ENCODE assay signal across 18 cellular contexts in the genomic region with DNA sequence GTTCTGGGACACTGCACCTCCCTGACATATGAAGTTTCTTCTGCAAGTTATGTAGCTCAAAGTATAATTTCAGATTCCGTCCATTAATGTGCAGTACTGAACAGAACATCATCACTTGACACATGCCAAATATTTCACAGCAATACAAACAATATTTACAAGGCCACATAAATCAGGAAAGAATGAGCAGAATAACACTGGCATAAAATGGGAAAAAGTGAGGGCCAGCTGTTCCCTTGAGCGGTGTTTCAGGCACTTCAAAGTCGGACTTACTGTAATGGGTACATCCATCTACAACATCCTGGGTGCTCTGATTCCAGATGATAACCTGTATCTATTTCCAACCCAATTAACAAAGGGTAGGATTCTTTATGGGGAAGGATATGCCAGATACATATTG.
"Had no signal": no experiment of that assay in that cellular context is flagged by ENCODE, and none has a peak within 500 bp of the region (broad histone marks: within the 10 kb centered on the region; RNA-seq: fewer than 3 reads in every experiment).

No MANE protein-coding gene starts in this region.

- H3K27me3 Mint-ChIP-seq: natural killer cell treated with Interleukin-12 subunit alpha and Interleukin-12 subunit beta and Interleukin-15 and Interleukin-18, amount 100 ng/mL, for 72 hours had no signal

- H3K9me3 ChIP-seq: heart right ventricle, psoas muscle, right lobe of liver, suprapubic skin, tibial artery, upper lobe of left lung, vagina had no signal

- H3K27ac Mint-ChIP-seq: natural killer cell treated with Interleukin-12 subunit alpha and Interleukin-12 subunit beta and Interleukin-15 and Interleukin-18, amount 100 ng/mL, for 72 hours; neural progenitor cell had no signal

- H3K27ac ChIP-seq: neural progenitor cell, parathyroid adenoma, psoas muscle, right lobe of liver, suprapubic skin, tibial artery, vagina had no signal

- ATAC-seq: heart right ventricle; left lobe of liver; natural killer cell treated with Interleukin-12 subunit alpha and Interleukin-12 subunit beta and Interleukin-15 and Interleukin-18, amount 100 ng/mL, for 72 hours; psoas muscle had no signal

- H3K36me3 Mint-ChIP-seq: natural killer cell treated with Interleukin-12 subunit alpha and Interleukin-12 subunit beta and Interleukin-15 and Interleukin-18, amount 100 ng/mL, for 72 hours had no signal

- H3K4me1 ChIP-seq: parathyroid adenoma, psoas muscle, upper lobe of left lung had no signal

- H3K9me3 Mint-ChIP-seq: natural killer cell treated with Interleukin-12 subunit alpha and Interleukin-12 subunit beta and Interleukin-15 and Interleukin-18, amount 100 ng/mL, for 72 hours; neural progenitor cell had no signal

- H3K36me3 ChIP-seq: vagina had no signal

- DNase-seq: caudate nucleus; cortex of kidney; heart right ventricle; islet precursor cell; psoas muscle; retina; right lobe of liver; stimulated activated CD4-positive, alpha-beta T cell treated with anti-CD3 and anti-CD28 coated beads, Interleukin-12 subunit alpha, Interleukin-12 subunit beta, amount 100 ng/mL, for 4 hours; stimulated activated naive CD4-positive, alpha-beta T cell; tibial artery; upper lobe of left lung had no signal

- H3K27me3 ChIP-seq: heart right ventricle, neural progenitor cell, right lobe of liver, suprapubic skin, tibial artery, upper lobe of left lung, vagina had no signal

- H3K4me3 Mint-ChIP-seq: natural killer cell treated with Interleukin-12 subunit alpha and Interleukin-12 subunit beta and Interleukin-15 and Interleukin-18, amount 100 ng/mL, for 72 hours; neural progenitor cell had no signal

- H3K4me3 ChIP-seq: heart right ventricle, neural progenitor cell, psoas muscle, right lobe of liver, skin epidermis, suprapubic skin, tibial artery, upper lobe of left lung, vagina had no signal
